ENCODE assay signal across 12 cellular contexts in genomic region chr18:12041561-12041960, GRCh38. TPM values are rescaled to one million over a fixed set of nuclear protein-coding genes. Genes with fewer than 3 reads are reported as not detected.
DNase-seq lines count a peak whose midpoint lies in the region; ATAC-seq and TF ChIP-seq lines count a peak whose summit lies in the region.
"Had no signal": no experiment of that assay in that cellular context is flagged by ENCODE, and none has a peak within 500 bp of the region (broad histone marks: within the 10 kb centered on the region; RNA-seq: fewer than 3 reads in every experiment).

No MANE protein-coding gene starts in this region.

- H3K4me2 ChIP-seq in mesendoderm (ENCODE audit: low read length), result no peak overlapping the region
- H3K4me2 ChIP-seq: GM23338 had no signal

- peaks cover 12% of the 10 kb centered on the region for H3K4me1 Mint-ChIP-seq in activated CD4-positive, alpha-beta T cell treated with anti-CD3 and anti-CD28 coated beads for 36 hours
- peaks cover 6% of the 10 kb centered on the region for H3K4me1 Mint-ChIP-seq in activated CD4-positive, alpha-beta T cell treated with anti-CD3 and anti-CD28 coated beads, Interleukin-2, amount 10 ng/mL, durations not matched to agents 7 days and 5 days
- H3K4me1 Mint-ChIP-seq: GM23338 had no signal

- H3K4me3 Mint-ChIP-seq in activated CD4-positive, alpha-beta T cell treated with anti-CD3 and anti-CD28 coated beads for 36 hours, result no peak overlapping the region
- H3K4me3 Mint-ChIP-seq in activated CD4-positive, alpha-beta T cell treated with anti-CD3 and anti-CD28 coated beads, Interleukin-2, amount 10 ng/mL, durations not matched to agents 7 days and 5 days, result no peak overlapping the region
- H3K4me3 Mint-ChIP-seq: GM23338 had no signal

- no peak overlapping the region for H3K27ac Mint-ChIP-seq in activated CD4-positive, alpha-beta T cell treated with anti-CD3 and anti-CD28 coated beads for 36 hours
- H3K27ac Mint-ChIP-seq in activated CD4-positive, alpha-beta T cell treated with anti-CD3 and anti-CD28 coated beads, Interleukin-2, amount 10 ng/mL, durations not matched to agents 7 days and 5 days, result no peak overlapping the region
- H3K27ac Mint-ChIP-seq: GM23338 had no signal

- H3K18ac ChIP-seq in mesendoderm (ENCODE audit: low read length), result no peak overlapping the region

- no peak overlapping the region for H2BK120ac ChIP-seq in mesendoderm (ENCODE audit: low read depth, low read length)

- ATAC-seq in activated CD4-positive, alpha-beta T cell treated with anti-CD3 and anti-CD28 coated beads for 36 hours, result peak; percentile 83
- ATAC-seq in Right ventricle myocardium superior (ENCODE audit: poor library complexity) (no peak), GM18858 (IDR thresholded peaks at IDR 0.05; ENCODE audit: unreplicated experiment) (no peak)
- ATAC-seq: GM23338 had no signal

- H3K27me3 Mint-ChIP-seq in activated CD4-positive, alpha-beta T cell treated with anti-CD3 and anti-CD28 coated beads for 36 hours, result peaks cover 15% of the 10 kb centered on the region
- H3K27me3 Mint-ChIP-seq in activated CD4-positive, alpha-beta T cell treated with anti-CD3 and anti-CD28 coated beads, Interleukin-2, amount 10 ng/mL, durations not matched to agents 7 days and 5 days, result peaks cover 5% of the 10 kb centered on the region

- no peaks in the 10 kb centered on the region for H3K79me1 ChIP-seq in mesendoderm (ENCODE audit: low read length)

- H3K79me2 ChIP-seq in mesendoderm (ENCODE audit: control insufficient read depth, insufficient read depth, low read length), result no peaks in the 10 kb centered on the region

- no peaks in the 10 kb centered on the region for H3K36me3 ChIP-seq in brain microvascular endothelial cell (replicated peaks)
- H3K36me3 ChIP-seq in mesendoderm (ENCODE audit: control insufficient read depth, insufficient read depth, low read length), result no peaks in the 10 kb centered on the region

- WGBS in mesendoderm (ENCODE audit: extremely low coverage, insufficient coverage, low lambda C conversion rate), result no CpG with 5 or more reads among the region's 5 CpGs

- no peaks in the 10 kb centered on the region for H3K4me1 ChIP-seq in mesendoderm (ENCODE audit: control insufficient read depth, low read depth, low read length)

- H3K27me3 ChIP-seq in brain microvascular endothelial cell (replicated peaks), result no peaks in the 10 kb centered on the region
- no peaks in the 10 kb centered on the region for H3K27me3 ChIP-seq in mesendoderm (ENCODE audit: insufficient read depth, low read length, poor library complexity)

- TF ChIP-seq CTCF in brain microvascular endothelial cell (IDR thresholded peaks at IDR 0.05; ENCODE audit: low read depth, low read length, missing control alignments), result no peak

- H3K23ac ChIP-seq in mesendoderm (ENCODE audit: low read length), result no peak overlapping the region

- no peak overlapping the region for H3K9ac ChIP-seq in mesendoderm (ENCODE audit: low read length)

- DNase-seq in activated CD4-positive, alpha-beta T cell treated with anti-CD3 and anti-CD28 coated beads for 36 hours, result peak; percentile 38
- DNase-seq in activated CD4-positive, alpha-beta T cell treated with anti-CD3 and anti-CD28 coated beads, Interleukin-2, amount 10 ng/mL, durations not matched to agents 7 days and 5 days, result no peak
- peak; percentile 32 for DNase-seq in HPDE6-E6E7 (ENCODE audit: extremely low spot score)
- peak; percentile 89 for DNase-seq in brain microvascular endothelial cell
- peak; percentile 99 for DNase-seq in renal cortical epithelial cell (ENCODE audit: low read depth)
- no peak for DNase-seq in mesendoderm
- no peak for DNase-seq in Right ventricle myocardium superior
- DNase-seq: NCI-H524, trophoblast cell had no signal

- H2BK15ac ChIP-seq in mesendoderm (replicated peaks; ENCODE audit: low read depth), result no peak overlapping the region

- POLR2A ChIA-PET in activated CD4-positive, alpha-beta T cell treated with anti-CD3 and anti-CD28 coated beads for 36 hours (lab: Charles Lee), result no interaction called here
- POLR2A ChIA-PET in activated CD4-positive, alpha-beta T cell treated with anti-CD3 and anti-CD28 coated beads, Interleukin-2, amount 10 ng/mL, durations not matched to agents 7 days and 5 days (lab: Charles Lee), result no interaction called here

- H3K36me3 Mint-ChIP-seq in activated CD4-positive, alpha-beta T cell treated with anti-CD3 and anti-CD28 coated beads for 36 hours (ENCODE audit: low read depth), result no peaks in the 10 kb centered on the region
- H3K36me3 Mint-ChIP-seq in activated CD4-positive, alpha-beta T cell treated with anti-CD3 and anti-CD28 coated beads, Interleukin-2, amount 10 ng/mL, durations not matched to agents 7 days and 5 days (ENCODE audit: low read depth), result no peaks in the 10 kb centered on the region

- no peak overlapping the region for H3K4ac ChIP-seq in mesendoderm (ENCODE audit: low read depth, low read length)

- CTCF ChIA-PET in activated CD4-positive, alpha-beta T cell treated with anti-CD3 and anti-CD28 coated beads for 36 hours (lab: Charles Lee), result interaction anchor here (7.0 kb wide), 1 partner anchor 104 kb away, joined by 70 read pairs; no protein-coding TSS in a partner anchor
- CTCF ChIA-PET in activated CD4-positive, alpha-beta T cell treated with anti-CD3 and anti-CD28 coated beads, Interleukin-2, amount 10 ng/mL, durations not matched to agents 7 days and 5 days (lab: Charles Lee), result interaction anchor here (0.6 to 1.1 kb wide), 2 partner anchors 57 to 270 kb away, joined by 3 to 4 read pairs; no protein-coding TSS in a partner anchor

- H4K5ac ChIP-seq in mesendoderm (ENCODE audit: low read length), result no peak overlapping the region

- intact Hi-C loops in activated CD4-positive, alpha-beta T cell treated with anti-CD3 and anti-CD28 coated beads for 36 hours (cut with DNase I, micrococcal nuclease), result loop anchor here in 1 of 2 experiments (2.0 kb wide), 1 partner anchor 387 kb away; no protein-coding TSS in a partner anchor
- intact Hi-C loops in Right ventricle myocardium superior (cut with DNase I), result no loop called here

- H3K56ac ChIP-seq in mesendoderm (ENCODE audit: low read length), result no peak overlapping the region

- no peak overlapping the region for H4K8ac ChIP-seq in mesendoderm (ENCODE audit: low read depth, low read length)

- H3K4me3 ChIP-seq in brain microvascular endothelial cell (ENCODE audit: low read depth, low read length) (no peak overlapping the region), mesendoderm (ENCODE audit: low read length) (no peak overlapping the region)
- H3K4me3 ChIP-seq: GM23338 had no signal

- in situ Hi-C loops in brain microvascular endothelial cell (cut with HindIII; ENCODE audit: low pct_ligation_motif_present, low sequenced_read_pairs), result no loop called here

- H3K9me3 Mint-ChIP-seq in activated CD4-positive, alpha-beta T cell treated with anti-CD3 and anti-CD28 coated beads for 36 hours (ENCODE audit: low read depth), result no peaks in the 10 kb centered on the region
- no peaks in the 10 kb centered on the region for H3K9me3 Mint-ChIP-seq in activated CD4-positive, alpha-beta T cell treated with anti-CD3 and anti-CD28 coated beads, Interleukin-2, amount 10 ng/mL, durations not matched to agents 7 days and 5 days

- no peak overlapping the region for H2BK5ac ChIP-seq in mesendoderm (ENCODE audit: low read length)

- no peak overlapping the region for H2AK5ac ChIP-seq in mesendoderm (ENCODE audit: low read length)

- H3K27ac ChIP-seq in brain microvascular endothelial cell, result peak overlapping the region; percentile 39
- H3K27ac ChIP-seq in mesendoderm (ENCODE audit: low read depth, low read length), result no peak overlapping the region

RNA-seq across cellular contexts. Expression of gene ANKRD62, which starts 52.1 kb away (rescaled TPM):
- not detected for total RNA-seq in activated CD4-positive, alpha-beta T cell treated with anti-CD3 and anti-CD28 coated beads for 36 hours
- not detected for total RNA-seq in activated CD4-positive, alpha-beta T cell treated with anti-CD3 and anti-CD28 coated beads, Interleukin-2, amount 10 ng/mL, durations not matched to agents 7 days and 5 days
- total RNA-seq in renal cortical epithelial cell (not detected in 2 replicates), Right ventricle myocardium superior (not detected)
- polyA plus RNA-seq in mesendoderm (2013, experiment 1 of 2), result 0.04 TPM
- polyA plus RNA-seq in mesendoderm (2013, experiment 2 of 2), result 0.03 TPM
- total RNA-seq: GM23338, mononuclear cell had no signal
- polyA plus RNA-seq: GM23338 had no signal

Comparison
In these comparisons a context has a peak if more than half of its experiments do, and no peak if none do; other contexts are left out.
1. DNase-seq: peak in activated CD4-positive, alpha-beta T cell treated with anti-CD3 and anti-CD28 coated beads for 36 hours (single experiment), HPDE6-E6E7 (single experiment), brain microvascular endothelial cell (single experiment) and renal cortical epithelial cell (single experiment); none in activated CD4-positive, alpha-beta T cell treated with anti-CD3 and anti-CD28 coated beads, Interleukin-2, amount 10 ng/mL, durations not matched to agents 7 days and 5 days (single experiment), mesendoderm (single experiment) and Right ventricle myocardium superior (single experiment).